ENCODE assay signal across 8 cellular contexts in genomic region chr14:81533536-81534343, GRCh38. TPM values are rescaled to one million over a fixed set of nuclear protein-coding genes. Genes with fewer than 3 reads are reported as not detected.
DNase-seq lines count a peak whose midpoint lies in the region; TF ChIP-seq lines count a peak whose summit lies in the region.

SEL1L (minus strand) TSS chr14:81533853; CDS start chr14:81533744, 109 bp downstream.

- peak within 1 kb of the TSS; percentile 68 for H3K27ac ChIP-seq in subcutaneous abdominal adipose tissue (ENCODE audit: low read depth, low read length)

- in situ Hi-C loops in SK-MEL-5 (cut with HindIII; ENCODE audit: low pct_unique_long_range_greater_than_20kb, low sequenced_read_pairs) = no loop called here

- DNase-seq in GF-D8 (lab: John Stamatoyannopoulos, UW) = peak; percentile 91
- peak; percentile 97 for DNase-seq in HEK293T (ENCODE audit: extremely low spot score)
- peak; percentile 100 for DNase-seq in MV-4-11 (lab: John Stamatoyannopoulos, UW)
- peak; percentile 100 for DNase-seq in SK-MEL-5 (ENCODE audit: low read depth, low spot score)
- peak; percentile 100 for DNase-seq in activated naive CD4-positive, alpha-beta T cell treated with Interleukin-2 at 50 U/mL for 16 hours
- peak; percentile 100 for DNase-seq in foreskin melanocyte

- H2AFZ ChIP-seq in neuron (ENCODE audit: low read depth, low read length) = peak within 1 kb of the TSS; percentile 78

- H3K9me3 ChIP-seq in neuron (ENCODE audit: low read length) = no peaks in the 10 kb centered on the region
- no peaks in the 10 kb centered on the region for H3K9me3 ChIP-seq in subcutaneous abdominal adipose tissue (ENCODE audit: control insufficient read depth in 5 of 5, low read length in 5 of 5)

- H3K4me3 ChIP-seq in neuron (ENCODE audit: low read length) (peak within 1 kb of the TSS; percentile 96), subcutaneous abdominal adipose tissue (ENCODE audit: low read depth in 1 of 5, low read length in 5 of 5) (peak within 1 kb of the TSS; percentile 89 to 98 (median 97))

- CTCF ChIA-PET in HEK293T (lab: Yijun Ruan, JAX) = interaction anchor here (1.4 kb wide), 1 partner anchor 32 kb away, joined by 4 read pairs; no protein-coding TSS in a partner anchor

- H3K4me1 ChIP-seq in neuron (ENCODE audit: insufficient read depth, low read length) (peaks cover 15% of the 10 kb centered on the region), subcutaneous abdominal adipose tissue (ENCODE audit: control insufficient read depth in 5 of 5, insufficient read depth in 5 of 5, low read length in 5 of 5) (peaks cover 14 to 72% (median 68%) of the 10 kb centered on the region in 5 donors)

- peak within 1 kb of the TSS; percentile 71 to 97 (median 94) for H3K9ac ChIP-seq in subcutaneous abdominal adipose tissue (ENCODE audit: low read length in 5 of 5)

- POLR2A ChIA-PET in HEK293T (lab: Yijun Ruan, JAX) = interaction anchor here (0.6 to 1.4 kb wide), 4 partner anchors 12 to 312 kb away, joined by 3 to 6 read pairs (median 4); no protein-coding TSS in a partner anchor

- H3K36me3 ChIP-seq in neuron (ENCODE audit: insufficient read depth, low read length) (no peaks in the 10 kb centered on the region), subcutaneous abdominal adipose tissue (ENCODE audit: control insufficient read depth in 5 of 5, insufficient read depth in 5 of 5, low read length in 5 of 5) (peaks cover 0 to 4% (median 0%) of the 10 kb centered on the region in 5 donors)

- H3K27me3 ChIP-seq in neuron (ENCODE audit: insufficient read depth, low read length) (no peaks in the 10 kb centered on the region), subcutaneous abdominal adipose tissue (ENCODE audit: control insufficient read depth in 5 of 5, insufficient read depth in 4 of 5, low read length in 5 of 5) (no peaks in the 10 kb centered on the region)

TF ChIP-seq in HEK293T, 16 proteins besides CTCF, POLR2A, EP300 and RAD21:
- peak; percentile 44; the same call in 1 of the 2 replicates for TF ChIP-seq ELF4 (IDR thresholded peaks at IDR 0.05)
- TF ChIP-seq SP1 (IDR thresholded peaks at IDR 0.05) = no peak
- TF ChIP-seq PKNOX1 (IDR thresholded peaks at IDR 0.05) = peak; percentile 92
- TF ChIP-seq TARDBP (IDR thresholded peaks at IDR 0.05) = no peak
- no peak for TF ChIP-seq ZNF384 (IDR thresholded peaks at IDR 0.05)
- no peak for TF ChIP-seq LEF1 (IDR thresholded peaks at IDR 0.05; ENCODE audit: borderline replicate concordance)
- no peak for TF ChIP-seq HDGF (IDR thresholded peaks at IDR 0.05; ENCODE audit: borderline replicate concordance)
- TF ChIP-seq FOXA1 (IDR thresholded peaks at IDR 0.05) = no peak
- TF ChIP-seq NFRKB (IDR thresholded peaks at IDR 0.05) = no peak
- peak; percentile 82 for TF ChIP-seq SUZ12 (IDR thresholded peaks at IDR 0.05)
- TF ChIP-seq FOXK2 (IDR thresholded peaks at IDR 0.05) = no peak
- no peak for TF ChIP-seq ARNT (IDR thresholded peaks at IDR 0.05)
- TF ChIP-seq CTBP1 (IDR thresholded peaks at IDR 0.05; ENCODE audit: borderline replicate concordance) = no peak
- peak; percentile 52 for TF ChIP-seq L3MBTL2 (conservative IDR thresholded peaks at IDR 0.05)
- TF ChIP-seq BHLHE40 (IDR thresholded peaks at IDR 0.05; ENCODE audit: borderline replicate concordance) = no peak
- TF ChIP-seq FOXM1 (IDR thresholded peaks at IDR 0.05; ENCODE audit: borderline replicate concordance) = no peak

RNA-seq across cellular contexts. Expression of gene SEL1L, which starts in this region (rescaled TPM):
- total RNA-seq in SK-MEL-5 (2014; rRNA removed; shearing (Covaris generic)) = 58.3 and 62.1 TPM in 2 replicates
- 34.9 and 41.9 TPM in 2 replicates for polyA plus RNA-seq in SK-MEL-5 (2015; cell fraction: cytosol; rRNA removed)
- polyA plus RNA-seq in SK-MEL-5 (2015; cell fraction: nucleus; rRNA removed) = 18.1 and 27.0 TPM in 2 replicates

Comparison
In these comparisons a context has a peak if more than half of its experiments do, and no peak if none do; other contexts are left out.
1. Peak in every context shown above with its lines: DNase-seq, H3K4me3 ChIP-seq and H3K27ac ChIP-seq.